In the genomic region with DNA sequence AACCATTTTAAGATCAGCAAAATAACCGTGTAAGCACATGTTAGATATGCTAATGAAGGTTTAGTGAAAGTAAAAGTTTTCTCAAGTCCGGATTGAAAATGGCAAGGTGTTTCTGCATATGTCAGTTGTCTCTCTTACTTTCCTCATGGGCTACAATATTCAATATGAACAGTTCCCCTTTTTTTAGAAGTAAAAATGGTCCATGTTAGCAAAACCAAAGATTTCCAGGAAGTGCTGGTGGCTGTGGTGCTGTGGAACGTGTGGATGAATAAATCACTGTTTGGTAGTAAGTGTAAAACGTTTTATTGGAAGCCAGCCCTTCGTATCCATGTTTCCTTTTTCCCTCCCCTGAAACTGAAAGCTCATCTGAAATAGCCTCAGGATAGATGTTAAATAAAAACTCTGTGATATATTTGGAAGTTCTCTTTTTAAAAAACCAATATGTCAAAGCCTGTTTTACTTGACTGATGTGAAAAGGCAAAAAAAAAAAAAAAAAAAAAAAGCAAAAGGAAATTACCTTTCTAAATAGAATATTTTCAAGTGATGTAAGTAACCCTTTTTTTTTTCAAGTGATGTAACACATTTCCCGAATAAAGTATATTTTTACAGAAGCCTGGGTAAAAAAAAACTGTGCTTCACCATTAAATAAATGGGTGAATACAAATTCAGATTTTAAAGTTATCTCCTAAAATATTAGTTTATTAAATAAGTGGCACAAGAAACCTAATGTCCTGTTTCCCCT, we compare ENCODE assay signal across 10 cellular contexts. TPM values are rescaled to one million over a fixed set of nuclear protein-coding genes. Genes with fewer than 3 reads are reported as not detected.
A peak's percentile ranks its signal among the peaks of the same experiment; 100 is the strongest.
DNase-seq lines count a peak whose midpoint lies in the region; ATAC-seq, FAIRE-seq and TF ChIP-seq lines count a peak whose summit lies in the region.
"Had no signal": no experiment of that assay in that cellular context is flagged by ENCODE, and none has a peak within 500 bp of the region (broad histone marks: within the 10 kb centered on the region; RNA-seq: fewer than 3 reads in every experiment).

No MANE protein-coding gene starts in this region.

- ATAC-seq in Right ventricle myocardium inferior (peak; percentile 52), gastroesophageal sphincter (no peak)

- no peak for FAIRE-seq in HTR-8/SVneo (lab: Jason Lieb, UNC)
- FAIRE-seq: islet of Langerhans had no signal

- H3K27ac Mint-ChIP-seq in activated T-helper 1 cell treated with anti-CD3 and anti-CD28 coated beads, Interleukin-12 subunit alpha, Interleukin-12 subunit beta, Interleukin-2, Interleukin-4 antibody, amounts not matched to agents 30 ng/mL and 10 ng/mL and 1 ng/mL, durations not matched to agents 14 hours and 24 hours and 36 hours = no peak overlapping the region

- H3K4me3 Mint-ChIP-seq in activated T-helper 1 cell treated with anti-CD3 and anti-CD28 coated beads, Interleukin-12 subunit alpha, Interleukin-12 subunit beta, Interleukin-2, Interleukin-4 antibody, amounts not matched to agents 30 ng/mL and 10 ng/mL and 1 ng/mL, durations not matched to agents 14 hours and 24 hours and 36 hours = no peak overlapping the region

- H3K36me3 Mint-ChIP-seq in activated T-helper 1 cell treated with anti-CD3 and anti-CD28 coated beads, Interleukin-12 subunit alpha, Interleukin-12 subunit beta, Interleukin-2, Interleukin-4 antibody, amounts not matched to agents 30 ng/mL and 10 ng/mL and 1 ng/mL, durations not matched to agents 14 hours and 24 hours and 36 hours (ENCODE audit: low read depth) = no peaks in the 10 kb centered on the region

- H3K27me3 Mint-ChIP-seq in activated T-helper 1 cell treated with anti-CD3 and anti-CD28 coated beads, Interleukin-12 subunit alpha, Interleukin-12 subunit beta, Interleukin-2, Interleukin-4 antibody, amounts not matched to agents 30 ng/mL and 10 ng/mL and 1 ng/mL, durations not matched to agents 14 hours and 24 hours and 36 hours (ENCODE audit: insufficient read depth) = peaks cover 16% of the 10 kb centered on the region

- no peaks in the 10 kb centered on the region for H3K27me3 ChIP-seq in gastroesophageal sphincter
- H3K27me3 ChIP-seq in thymus (ENCODE audit: control insufficient read depth, insufficient read depth) = no peaks in the 10 kb centered on the region

- no peaks in the 10 kb centered on the region for H3K36me3 ChIP-seq in gastroesophageal sphincter
- peaks cover 10% of the 10 kb centered on the region for H3K36me3 ChIP-seq in thymus (ENCODE audit: control insufficient read depth, insufficient read depth)

- H3K4me1 ChIP-seq in gastroesophageal sphincter (peaks cover 0 to 23% (median 0%) of the 10 kb centered on the region in 3 donors), thymus (ENCODE audit: control insufficient read depth, insufficient read depth, low read length) (peaks cover 22% of the 10 kb centered on the region)

- intact Hi-C loops in Right ventricle myocardium inferior (cut with DNase I) = no loop called here
- intact Hi-C loops in cardiac septum (cut with DNase I) = no loop called here
- intact Hi-C loops in activated T-helper 1 cell treated with anti-CD3 and anti-CD28 coated beads, Interleukin-12 subunit alpha, Interleukin-12 subunit beta, Interleukin-2, Interleukin-4 antibody, amounts not matched to agents 30 ng/mL and 10 ng/mL and 1 ng/mL, durations not matched to agents 14 hours and 24 hours and 36 hours (cut with micrococcal nuclease) = no loop called here

- H3K9me3 ChIP-seq in gastroesophageal sphincter (no peaks in the 10 kb centered on the region), thymus (ENCODE audit: control insufficient read depth) (no peaks in the 10 kb centered on the region)

- TF ChIP-seq POLR2A in gastroesophageal sphincter (IDR thresholded peaks at IDR 0.05) = no peak

- H3K4me3 ChIP-seq in gastroesophageal sphincter = peak overlapping the region; percentile 18 to 27
- H3K4me3 ChIP-seq in thymus (ENCODE audit: low read length) = peak overlapping the region; percentile 23

- no peak for TF ChIP-seq CTCF in gastroesophageal sphincter (IDR thresholded peaks at IDR 0.05)

- H3K4me1 Mint-ChIP-seq in activated T-helper 1 cell treated with anti-CD3 and anti-CD28 coated beads, Interleukin-12 subunit alpha, Interleukin-12 subunit beta, Interleukin-2, Interleukin-4 antibody, amounts not matched to agents 30 ng/mL and 10 ng/mL and 1 ng/mL, durations not matched to agents 14 hours and 24 hours and 36 hours (ENCODE audit: low read depth) = no peaks in the 10 kb centered on the region

- no peak for TF ChIP-seq EP300 in gastroesophageal sphincter (IDR thresholded peaks at IDR 0.05)

- peak overlapping the region in 3 of 4 donors; percentile 15 to 43 (median 32) for H3K27ac ChIP-seq in gastroesophageal sphincter
- H3K27ac ChIP-seq in thymus (ENCODE audit: low read depth) = no peak overlapping the region

- DNase-seq in Right ventricle myocardium inferior (ENCODE audit: missing footprints) = no peak
- no peak for DNase-seq in cardiac septum (ENCODE audit: low spot score)
- peak; percentile 65 for DNase-seq in NAMALWA (ENCODE audit: low spot score)
- no peak for DNase-seq in HTR-8/SVneo (ENCODE audit: insufficient read length, low spot score)
- DNase-seq in AG08396 (ENCODE audit: low spot score) = no peak
- DNase-seq in activated T-helper 1 cell treated with anti-CD3 and anti-CD28 coated beads, Interleukin-12 subunit alpha, Interleukin-12 subunit beta, Interleukin-2, Interleukin-4 antibody, amounts not matched to agents 30 ng/mL and 10 ng/mL and 1 ng/mL, durations not matched to agents 14 hours and 24 hours and 36 hours (ENCODE audit: low spot score) = no peak
- DNase-seq: DND-41 had no signal

- 15 to 26% methylated on average over 6 of the region's 6 CpGs for WGBS in gastroesophageal sphincter (ENCODE audit: low coverage in 1 of 2), 2 donors
- WGBS in thymus = 9% methylated on average over 6 of the region's 6 CpGs

- H3K9me3 Mint-ChIP-seq in activated T-helper 1 cell treated with anti-CD3 and anti-CD28 coated beads, Interleukin-12 subunit alpha, Interleukin-12 subunit beta, Interleukin-2, Interleukin-4 antibody, amounts not matched to agents 30 ng/mL and 10 ng/mL and 1 ng/mL, durations not matched to agents 14 hours and 24 hours and 36 hours = no peaks in the 10 kb centered on the region

RNA-seq across cellular contexts. Expression of gene PLEKHG1, which starts 41.9 kb away (rescaled TPM):
- total RNA-seq in Right ventricle myocardium inferior (10.2 TPM), cardiac septum (19.5 TPM), gastroesophageal sphincter (10 to 100 TPM in 3 of 4 donors, 1 to 10 TPM in 1; 4.2 to 14.7 (median 13.9) TPM)
- 10.0 TPM for polyA plus RNA-seq in thymus
- 0.27 and 0.80 TPM in 2 replicates for total RNA-seq in activated T-helper 1 cell treated with anti-CD3 and anti-CD28 coated beads, Interleukin-12 subunit alpha, Interleukin-12 subunit beta, Interleukin-2, Interleukin-4 antibody, amounts not matched to agents 30 ng/mL and 10 ng/mL and 1 ng/mL, durations not matched to agents 14 hours and 24 hours and 36 hours
